In genomic region chr15:41777421-41777973, GRCh38 we compare ENCODE assay signal across 1 cellular context.
TF ChIP-seq lines count a peak whose summit lies in the region.

No MANE protein-coding gene starts in this region.

TF ChIP-seq in GM12878, 131 proteins besides CTCF, POLR2A, EP300 and RAD21:
- TF ChIP-seq IRF5 (IDR thresholded peaks at IDR 0.05; ENCODE audit: borderline replicate concordance) (no peak), MEF2A (IDR thresholded peaks at IDR 0.05; ENCODE audit: insufficient read depth, low read depth, low read length) (no peak), ATF2 (IDR thresholded peaks at IDR 0.05; ENCODE audit: low read length) (no peak), BCL11A (IDR thresholded peaks at IDR 0.05; ENCODE audit: low read depth, low read length) (no peak), NR2C1 (IDR thresholded peaks at IDR 0.05) (no peak), ZNF384 (IDR thresholded peaks at IDR 0.05; ENCODE audit: borderline replicate concordance, low read depth, low read length) (no peak), SIN3A (IDR thresholded peaks at IDR 0.05; ENCODE audit: low read depth, low read length) (no peak), ZZZ3 (IDR thresholded peaks at IDR 0.05; ENCODE audit: control insufficient read depth, insufficient read length, low read depth) (no peak), HCFC1 (IDR thresholded peaks at IDR 0.05; ENCODE audit: low read length) (no peak), DPF2 (IDR thresholded peaks at IDR 0.05) (no peak), SMAD1 (IDR thresholded peaks at IDR 0.05; ENCODE audit: low read depth, partially characterized antibody) (no peak), BHLHE40 (IDR thresholded peaks at IDR 0.05; ENCODE audit: borderline replicate concordance in 1 of 2, low read depth in 2 of 2, low read length in 1 of 2) (no peak), ELK1 (IDR thresholded peaks at IDR 0.05; ENCODE audit: low read depth, low read length) (no peak), GATAD2B (conservative IDR thresholded peaks at IDR 0.05; ENCODE audit: low read depth) (no peak), SIX5 (IDR thresholded peaks at IDR 0.05; ENCODE audit: low read depth, low read length, severe bottlenecking) (no peak), IRF4 (IDR thresholded peaks at IDR 0.05; ENCODE audit: low read depth, low read length) (no peak), CBX3 (IDR thresholded peaks at IDR 0.05; ENCODE audit: borderline replicate concordance, low read depth) (no peak), WRNIP1 (IDR thresholded peaks at IDR 0.05; ENCODE audit: borderline replicate concordance, low read depth, low read length) (no peak), RELA (IDR thresholded peaks at IDR 0.05; ENCODE audit: borderline replicate concordance, partially characterized antibody) (no peak)
TF ChIP-seq in GM12878: peak in this region for 0.
